ENCODE assay signal across 19 cellular contexts in genomic region chr9:134720136-134720753, GRCh38.
"Had no signal": no experiment of that assay in that cellular context is flagged by ENCODE, and none has a peak within 500 bp of the region (broad histone marks: within the 10 kb centered on the region; RNA-seq: fewer than 3 reads in every experiment).

No MANE protein-coding gene starts in this region.

- H3K36me3 Mint-ChIP-seq: immature natural killer cell; memory B cell; naive B cell; stimulated activated effector memory CD8-positive, alpha-beta T cell treated with anti-CD3 and anti-CD28 coated beads, Interleukin-12 subunit alpha, Interleukin-12 subunit beta, amount 100 ng/mL, for 72 hours had no signal

- ATAC-seq: gastroesophageal sphincter; left lung; lower lobe of right lung; stimulated activated effector memory CD8-positive, alpha-beta T cell treated with anti-CD3 and anti-CD28 coated beads, Interleukin-12 subunit alpha, Interleukin-12 subunit beta, amount 100 ng/mL, for 72 hours; stimulated activated naive CD8-positive, alpha-beta T cell treated with anti-CD3 and anti-CD28 coated beads, Interleukin-15, Interleukin-2, amounts not matched to agents 100 U/mL and 50 U/mL, for 24 hours had no signal

- H3K4me1 ChIP-seq: left lung, lower lobe of right lung, upper lobe of left lung, uterus had no signal

- H3K4me3 Mint-ChIP-seq: immature natural killer cell; memory B cell; stimulated activated effector memory CD8-positive, alpha-beta T cell treated with anti-CD3 and anti-CD28 coated beads, Interleukin-12 subunit alpha, Interleukin-12 subunit beta, amount 100 ng/mL, for 72 hours had no signal

- H3K4me1 Mint-ChIP-seq: memory B cell had no signal

- H3K27ac ChIP-seq: esophagus squamous epithelium, left lung, lower lobe of right lung, ovary, right atrium auricular region, tibial artery, upper lobe of left lung had no signal

- H3K36me3 ChIP-seq: left lung, lower lobe of right lung, ovary, right atrium auricular region, upper lobe of left lung, uterus had no signal

- H3K27me3 ChIP-seq: gastroesophageal sphincter, ovary, right atrium auricular region, tibial artery, upper lobe of left lung, uterus had no signal

- H3K9me3 Mint-ChIP-seq: immature natural killer cell; memory B cell; naive B cell; stimulated activated effector memory CD8-positive, alpha-beta T cell treated with anti-CD3 and anti-CD28 coated beads, Interleukin-12 subunit alpha, Interleukin-12 subunit beta, amount 100 ng/mL, for 72 hours had no signal

- H3K27ac Mint-ChIP-seq: immature natural killer cell; memory B cell; naive B cell; stimulated activated effector memory CD8-positive, alpha-beta T cell treated with anti-CD3 and anti-CD28 coated beads, Interleukin-12 subunit alpha, Interleukin-12 subunit beta, amount 100 ng/mL, for 72 hours had no signal

- H3K4me3 ChIP-seq: esophagus squamous epithelium, gastroesophageal sphincter, left lung, lower lobe of right lung, ovary, right atrium auricular region, tibial artery, upper lobe of left lung, uterus had no signal

- DNase-seq: effector memory CD4-positive, alpha-beta T cell; esophagus squamous epithelium; foreskin fibroblast; immature natural killer cell; left lung; lower lobe of right lung; naive B cell; stimulated activated CD4-positive, alpha-beta T cell treated with anti-CD3 and anti-CD28 coated beads, Interleukin-4, amount 100 ng/mL, for 1 hour; stimulated activated CD8-positive, alpha-beta memory T cell treated with anti-CD3 and anti-CD28 coated beads, Interleukin-4, amount 100 ng/mL, for 48 hours; stimulated activated naive CD8-positive, alpha-beta T cell treated with anti-CD3 and anti-CD28 coated beads, Interleukin-15, Interleukin-2, amounts not matched to agents 100 U/mL and 50 U/mL, for 24 hours; tibial artery; uterus had no signal

- H3K9me3 ChIP-seq: esophagus squamous epithelium, gastroesophageal sphincter, left lung, lower lobe of right lung, ovary, right atrium auricular region, tibial artery, upper lobe of left lung, uterus had no signal

- FAIRE-seq: keratinocyte had no signal
